ENCODE assay signal across 1 cellular context in the genomic region with DNA sequence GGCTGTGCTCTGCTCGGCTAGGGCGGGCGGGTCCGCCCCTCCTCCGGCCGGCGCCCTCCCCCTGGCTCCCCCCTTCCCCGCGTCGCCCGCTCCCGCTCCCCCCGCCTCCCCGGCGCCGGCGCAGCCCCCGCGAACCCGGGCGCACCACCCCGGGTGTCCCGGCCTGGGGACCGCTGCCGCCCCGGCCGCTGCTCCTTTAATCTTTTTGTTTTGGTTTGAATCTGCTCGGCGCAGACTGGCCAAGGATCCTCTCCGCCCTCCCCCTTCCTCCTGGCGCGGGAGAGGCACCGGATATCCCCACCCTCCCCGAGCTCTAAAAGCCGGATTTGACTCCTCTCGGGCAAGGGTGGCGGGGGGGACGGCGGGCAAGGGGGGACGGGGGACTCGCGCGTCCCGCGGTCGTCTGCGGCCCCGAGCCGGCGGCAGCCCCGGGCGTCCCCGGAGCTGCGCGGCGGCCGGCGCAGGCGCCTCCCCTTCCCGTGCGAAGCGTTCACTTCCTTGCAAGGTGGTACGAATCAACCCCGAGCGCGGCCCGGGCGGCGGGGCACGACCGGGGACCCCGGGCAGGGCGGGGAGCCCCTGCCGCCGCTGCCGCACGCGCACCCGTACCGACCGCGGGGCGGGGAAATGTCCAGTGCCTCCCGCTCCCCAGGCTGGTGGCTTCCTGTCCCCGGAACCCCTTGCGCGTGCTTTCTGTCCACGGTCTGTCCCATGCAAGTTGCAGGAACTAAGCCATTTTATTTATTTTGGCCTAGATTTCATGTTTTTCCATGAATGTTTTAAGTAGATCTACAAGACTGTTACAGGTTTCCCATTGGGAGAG.
TF ChIP-seq lines count a peak whose summit lies in the region.

A gene with protein sequence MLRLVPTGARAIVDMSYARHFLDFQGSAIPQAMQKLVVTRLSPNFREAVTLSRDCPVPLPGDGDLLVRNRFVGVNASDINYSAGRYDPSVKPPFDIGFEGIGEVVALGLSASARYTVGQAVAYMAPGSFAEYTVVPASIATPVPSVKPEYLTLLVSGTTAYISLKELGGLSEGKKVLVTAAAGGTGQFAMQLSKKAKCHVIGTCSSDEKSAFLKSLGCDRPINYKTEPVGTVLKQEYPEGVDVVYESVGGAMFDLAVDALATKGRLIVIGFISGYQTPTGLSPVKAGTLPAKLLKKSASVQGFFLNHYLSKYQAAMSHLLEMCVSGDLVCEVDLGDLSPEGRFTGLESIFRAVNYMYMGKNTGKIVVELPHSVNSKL (minus strand): TSS at position 11 of the 823 bp plus-strand sequence. CDS start 81 bp downstream, outside the sequence.

TF ChIP-seq in K562, 482 proteins besides CTCF, POLR2A, EP300 and RAD21 (continued from another document and continues in another):
- TF ChIP-seq UBTF (IDR thresholded peaks at IDR 0.05; ENCODE audit: borderline replicate concordance in 1 of 2, low read depth in 2 of 2, low read length in 2 of 2) = 0 out of 4 replicates have a peak, but pooled peaks have one; percentile 23 to 66
- TF ChIP-seq CAMTA2 (CRISPR knock-in tag; conservative IDR thresholded peaks at IDR 0.05) = no peak
- TF ChIP-seq, protein P1, sequence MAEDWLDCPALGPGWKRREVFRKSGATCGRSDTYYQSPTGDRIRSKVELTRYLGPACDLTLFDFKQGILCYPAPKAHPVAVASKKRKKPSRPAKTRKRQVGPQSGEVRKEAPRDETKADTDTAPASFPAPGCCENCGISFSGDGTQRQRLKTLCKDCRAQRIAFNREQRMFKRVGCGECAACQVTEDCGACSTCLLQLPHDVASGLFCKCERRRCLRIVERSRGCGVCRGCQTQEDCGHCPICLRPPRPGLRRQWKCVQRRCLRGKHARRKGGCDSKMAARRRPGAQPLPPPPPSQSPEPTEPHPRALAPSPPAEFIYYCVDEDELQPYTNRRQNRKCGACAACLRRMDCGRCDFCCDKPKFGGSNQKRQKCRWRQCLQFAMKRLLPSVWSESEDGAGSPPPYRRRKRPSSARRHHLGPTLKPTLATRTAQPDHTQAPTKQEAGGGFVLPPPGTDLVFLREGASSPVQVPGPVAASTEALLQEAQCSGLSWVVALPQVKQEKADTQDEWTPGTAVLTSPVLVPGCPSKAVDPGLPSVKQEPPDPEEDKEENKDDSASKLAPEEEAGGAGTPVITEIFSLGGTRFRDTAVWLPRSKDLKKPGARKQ (CRISPR knock-in tag; IDR thresholded peaks at IDR 0.05) = no peak
- TF ChIP-seq ZNF778 (CRISPR knock-in tag; IDR thresholded peaks at IDR 0.05) = no peak
- no peak for TF ChIP-seq RFX7 (CRISPR knock-in tag; IDR thresholded peaks at IDR 0.05)
- TF ChIP-seq, protein P2, sequence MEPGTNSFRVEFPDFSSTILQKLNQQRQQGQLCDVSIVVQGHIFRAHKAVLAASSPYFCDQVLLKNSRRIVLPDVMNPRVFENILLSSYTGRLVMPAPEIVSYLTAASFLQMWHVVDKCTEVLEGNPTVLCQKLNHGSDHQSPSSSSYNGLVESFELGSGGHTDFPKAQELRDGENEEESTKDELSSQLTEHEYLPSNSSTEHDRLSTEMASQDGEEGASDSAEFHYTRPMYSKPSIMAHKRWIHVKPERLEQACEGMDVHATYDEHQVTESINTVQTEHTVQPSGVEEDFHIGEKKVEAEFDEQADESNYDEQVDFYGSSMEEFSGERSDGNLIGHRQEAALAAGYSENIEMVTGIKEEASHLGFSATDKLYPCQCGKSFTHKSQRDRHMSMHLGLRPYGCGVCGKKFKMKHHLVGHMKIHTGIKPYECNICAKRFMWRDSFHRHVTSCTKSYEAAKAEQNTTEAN (CRISPR knock-in tag; IDR thresholded peaks at IDR 0.05) = no peak
- TF ChIP-seq ZBTB9 (CRISPR knock-in tag; IDR thresholded peaks at IDR 0.05) = 0 out of 2 replicates have a peak, but pooled peaks have one; percentile 35
- TF ChIP-seq TOE1 (IDR thresholded peaks at IDR 0.05; ENCODE audit: borderline replicate concordance) = no peak
- TF ChIP-seq TOE1 (CRISPR knock-in tag; IDR thresholded peaks at IDR 0.05; ENCODE audit: borderline replicate concordance, low read depth) = no peak
- TF ChIP-seq, protein P3, sequence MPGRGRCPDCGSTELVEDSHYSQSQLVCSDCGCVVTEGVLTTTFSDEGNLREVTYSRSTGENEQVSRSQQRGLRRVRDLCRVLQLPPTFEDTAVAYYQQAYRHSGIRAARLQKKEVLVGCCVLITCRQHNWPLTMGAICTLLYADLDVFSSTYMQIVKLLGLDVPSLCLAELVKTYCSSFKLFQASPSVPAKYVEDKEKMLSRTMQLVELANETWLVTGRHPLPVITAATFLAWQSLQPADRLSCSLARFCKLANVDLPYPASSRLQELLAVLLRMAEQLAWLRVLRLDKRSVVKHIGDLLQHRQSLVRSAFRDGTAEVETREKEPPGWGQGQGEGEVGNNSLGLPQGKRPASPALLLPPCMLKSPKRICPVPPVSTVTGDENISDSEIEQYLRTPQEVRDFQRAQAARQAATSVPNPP (IDR thresholded peaks at IDR 0.05; ENCODE audit: borderline replicate concordance, insufficient read depth, insufficient read length) = no peak
- TF ChIP-seq ZZZ3 (IDR thresholded peaks at IDR 0.05) = no peak
- TF ChIP-seq CXXC5 (CRISPR knock-in tag; IDR thresholded peaks at IDR 0.05) = peak; percentile 75
- no peak for TF ChIP-seq CREB3L1 (IDR thresholded peaks at IDR 0.05; ENCODE audit: borderline replicate concordance, low read depth)
- peak; percentile 81 for TF ChIP-seq RBFOX2 (IDR thresholded peaks at IDR 0.05; ENCODE audit: low read depth, low read length)
- TF ChIP-seq, protein P4, sequence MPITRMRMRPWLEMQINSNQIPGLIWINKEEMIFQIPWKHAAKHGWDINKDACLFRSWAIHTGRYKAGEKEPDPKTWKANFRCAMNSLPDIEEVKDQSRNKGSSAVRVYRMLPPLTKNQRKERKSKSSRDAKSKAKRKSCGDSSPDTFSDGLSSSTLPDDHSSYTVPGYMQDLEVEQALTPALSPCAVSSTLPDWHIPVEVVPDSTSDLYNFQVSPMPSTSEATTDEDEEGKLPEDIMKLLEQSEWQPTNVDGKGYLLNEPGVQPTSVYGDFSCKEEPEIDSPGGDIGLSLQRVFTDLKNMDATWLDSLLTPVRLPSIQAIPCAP (CRISPR knock-in tag; IDR thresholded peaks at IDR 0.05; ENCODE audit: borderline replicate concordance) = no peak
- peak; percentile 98 for TF ChIP-seq ZBTB17 (CRISPR knock-in tag; IDR thresholded peaks at IDR 0.05)
- no peak for TF ChIP-seq ZBTB26 (CRISPR knock-in tag; IDR thresholded peaks at IDR 0.05)
- TF ChIP-seq, protein P5, sequence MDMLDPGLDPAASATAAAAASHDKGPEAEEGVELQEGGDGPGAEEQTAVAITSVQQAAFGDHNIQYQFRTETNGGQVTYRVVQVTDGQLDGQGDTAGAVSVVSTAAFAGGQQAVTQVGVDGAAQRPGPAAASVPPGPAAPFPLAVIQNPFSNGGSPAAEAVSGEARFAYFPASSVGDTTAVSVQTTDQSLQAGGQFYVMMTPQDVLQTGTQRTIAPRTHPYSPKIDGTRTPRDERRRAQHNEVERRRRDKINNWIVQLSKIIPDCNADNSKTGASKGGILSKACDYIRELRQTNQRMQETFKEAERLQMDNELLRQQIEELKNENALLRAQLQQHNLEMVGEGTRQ (CRISPR knock-in tag; IDR thresholded peaks at IDR 0.05) = no peak
- no peak for TF ChIP-seq PCBP1 (IDR thresholded peaks at IDR 0.05; ENCODE audit: low read depth, low read length, poor library complexity, severe bottlenecking)
- TF ChIP-seq TAF1 (IDR thresholded peaks at IDR 0.05; ENCODE audit: control insufficient read depth, extremely low read depth, insufficient read depth, low read length, severe bottlenecking) = no peak
- TF ChIP-seq RBM25 (IDR thresholded peaks at IDR 0.05; ENCODE audit: low read depth, low read length, severe bottlenecking) = no peak
- no peak for TF ChIP-seq NR2F6 (CRISPR knock-in tag; IDR thresholded peaks at IDR 0.05)
- no peak for TF ChIP-seq ZBTB12 (CRISPR knock-in tag; IDR thresholded peaks at IDR 0.05)
- TF ChIP-seq ZBTB7A (IDR thresholded peaks at IDR 0.05; ENCODE audit: borderline replicate concordance, control insufficient read depth, low read depth, low read length) = peak; percentile 53; the same call in 1 of the 2 replicates
- no peak for TF ChIP-seq ZNF445 (CRISPR knock-in tag; IDR thresholded peaks at IDR 0.05; ENCODE audit: low read depth)
- TF ChIP-seq, protein P6, sequence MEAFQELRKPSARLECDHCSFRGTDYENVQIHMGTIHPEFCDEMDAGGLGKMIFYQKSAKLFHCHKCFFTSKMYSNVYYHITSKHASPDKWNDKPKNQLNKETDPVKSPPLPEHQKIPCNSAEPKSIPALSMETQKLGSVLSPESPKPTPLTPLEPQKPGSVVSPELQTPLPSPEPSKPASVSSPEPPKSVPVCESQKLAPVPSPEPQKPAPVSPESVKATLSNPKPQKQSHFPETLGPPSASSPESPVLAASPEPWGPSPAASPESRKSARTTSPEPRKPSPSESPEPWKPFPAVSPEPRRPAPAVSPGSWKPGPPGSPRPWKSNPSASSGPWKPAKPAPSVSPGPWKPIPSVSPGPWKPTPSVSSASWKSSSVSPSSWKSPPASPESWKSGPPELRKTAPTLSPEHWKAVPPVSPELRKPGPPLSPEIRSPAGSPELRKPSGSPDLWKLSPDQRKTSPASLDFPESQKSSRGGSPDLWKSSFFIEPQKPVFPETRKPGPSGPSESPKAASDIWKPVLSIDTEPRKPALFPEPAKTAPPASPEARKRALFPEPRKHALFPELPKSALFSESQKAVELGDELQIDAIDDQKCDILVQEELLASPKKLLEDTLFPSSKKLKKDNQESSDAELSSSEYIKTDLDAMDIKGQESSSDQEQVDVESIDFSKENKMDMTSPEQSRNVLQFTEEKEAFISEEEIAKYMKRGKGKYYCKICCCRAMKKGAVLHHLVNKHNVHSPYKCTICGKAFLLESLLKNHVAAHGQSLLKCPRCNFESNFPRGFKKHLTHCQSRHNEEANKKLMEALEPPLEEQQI (IDR thresholded peaks at IDR 0.05) = no peak
- TF ChIP-seq NR2C2 (CRISPR knock-in tag; IDR thresholded peaks at IDR 0.05) = no peak
- TF ChIP-seq NR2C2 (tag; IDR thresholded peaks at IDR 0.05) = peak; percentile 46; the same call in 1 of the 2 replicates
- no peak for TF ChIP-seq IFI16 (CRISPR knock-in tag; IDR thresholded peaks at IDR 0.05)
- TF ChIP-seq SMARCA5 (IDR thresholded peaks at IDR 0.05) = no peak
- no peak for TF ChIP-seq SRSF7 (optimal IDR thresholded peaks at IDR 0.05; ENCODE audit: low read depth, low read length)
- no peak for TF ChIP-seq GATAD2A (IDR thresholded peaks at IDR 0.05)
- no peak for TF ChIP-seq CBX2 (IDR thresholded peaks at IDR 0.05; ENCODE audit: insufficient read depth, low read length, poor library complexity, severe bottlenecking)
- TF ChIP-seq MCM2 (IDR thresholded peaks at IDR 0.05; ENCODE audit: low read depth) = no peak
- no peak for TF ChIP-seq ZNF584 (CRISPR knock-in tag; IDR thresholded peaks at IDR 0.05; ENCODE audit: low read depth)
- no peak for TF ChIP-seq SMAD1 (IDR thresholded peaks at IDR 0.05; ENCODE audit: low read depth, low read length, partially characterized antibody)
- TF ChIP-seq CTBP1 (IDR thresholded peaks at IDR 0.05; ENCODE audit: borderline replicate concordance) = peak; percentile 60; the same call in 1 of the 2 replicates
- TF ChIP-seq SUPT5H (IDR thresholded peaks at IDR 0.05) = no peak
- no peak for TF ChIP-seq CREB1 (IDR thresholded peaks at IDR 0.05)
- no peak for TF ChIP-seq CREB1 (CRISPR knock-in tag; IDR thresholded peaks at IDR 0.05)
- no peak for TF ChIP-seq ZNF444 (CRISPR knock-in tag; IDR thresholded peaks at IDR 0.05)
